ENCODE assay signal across 26 cellular contexts in the genomic region with DNA sequence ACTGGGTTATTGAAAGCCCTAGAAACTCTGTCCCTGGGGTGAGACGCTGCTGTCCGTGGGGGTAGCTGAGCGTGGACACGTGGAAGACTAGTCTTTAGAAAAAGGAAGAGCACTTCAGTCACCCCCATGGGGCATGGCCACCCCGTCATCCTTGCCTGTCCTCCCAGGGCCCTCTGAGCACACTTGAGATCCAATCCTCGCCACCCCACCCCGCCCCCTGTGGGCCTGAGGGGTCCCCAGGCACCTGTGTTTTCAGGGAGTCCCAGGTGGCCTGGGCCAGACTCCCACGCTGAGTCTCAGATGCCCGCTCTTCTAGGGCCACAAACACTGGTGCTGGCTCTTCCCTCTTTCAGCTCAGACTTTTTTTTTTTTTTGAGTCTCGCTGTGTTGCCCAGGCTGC. TPM values are rescaled to one million over a fixed set of nuclear protein-coding genes. Genes with fewer than 3 reads are reported as not detected.
DNase-seq lines count a peak whose midpoint lies in the region; ATAC-seq and TF ChIP-seq lines count a peak whose summit lies in the region.
"Had no signal": no experiment of that assay in that cellular context is flagged by ENCODE, and none has a peak within 500 bp of the region (broad histone marks: within the 10 kb centered on the region; RNA-seq: fewer than 3 reads in every experiment).

No MANE protein-coding gene starts in this region.

- no peak overlapping the region for H3K27ac ChIP-seq in vagina
- H3K27ac ChIP-seq: left ventricle myocardium inferior, SJSA1, uterus had no signal

- H3K4me3 Mint-ChIP-seq in activated T-helper 17 cell treated with anti-CD3 and anti-CD28 coated beads, Interleukin-2, amount 50 U/mL, for 72 hours = peak overlapping the region; percentile 57
- H3K4me3 Mint-ChIP-seq in naive B cell = peak overlapping the region; percentile 36 to 87 (median 80)
- H3K4me3 Mint-ChIP-seq in activated T-helper 2 cell treated with anti-CD3 and anti-CD28 coated beads, Interferon-gamma antibody, Interleukin-2, Interleukin-4, amounts not matched to agents 10 μg/mL and 5 μg/mL and 100 μg/mL, durations not matched to agents 14 hours and 24 hours and 36 hours (ENCODE audit: low read depth) = no peak overlapping the region

- peak overlapping the region; percentile 38 for H3K27ac Mint-ChIP-seq in activated T-helper 17 cell treated with anti-CD3 and anti-CD28 coated beads, Interleukin-2, amount 50 U/mL, for 72 hours
- peak overlapping the region in 3 of 6 donors; percentile 15 to 64 (median 20) for H3K27ac Mint-ChIP-seq in naive B cell
- H3K27ac Mint-ChIP-seq in activated T-helper 2 cell treated with anti-CD3 and anti-CD28 coated beads, Interferon-gamma antibody, Interleukin-2, Interleukin-4, amounts not matched to agents 10 μg/mL and 5 μg/mL and 100 μg/mL, durations not matched to agents 14 hours and 24 hours and 36 hours = no peak overlapping the region

- in situ Hi-C loops in HAP-1 (cut with MboI; ENCODE audit: low sequenced_read_pairs) = no loop called here

- TF ChIP-seq CTCF in vagina (IDR thresholded peaks at IDR 0.05) = no peak

- DNase-seq in Right ventricle myocardium inferior (ENCODE audit: missing footprints) (peak; percentile 2), left cardiac atrium (no peak), naive B cell (no peak), vagina (ENCODE audit: extremely low spot score in 2 of 2) (no peak), HAP-1 (ENCODE audit: low spot score in 2 of 2) (no peak), cerebellum (ENCODE audit: low spot score) (no peak)
- no peak for DNase-seq in activated T-helper 2 cell treated with anti-CD3 and anti-CD28 coated beads, Interferon-gamma antibody, Interleukin-2, Interleukin-4, amounts not matched to agents 10 μg/mL and 5 μg/mL and 100 μg/mL, durations not matched to agents 14 hours and 24 hours and 36 hours (ENCODE audit: low spot score)
- DNase-seq: activated naive CD4-positive, alpha-beta T cell treated with anti-CD3 and anti-CD28 coated beads, Interleukin-2, amount 50 U/mL, for 16 hours; cortex of kidney; glutamatergic neuron; left ventricle myocardium inferior; NCI-H1092; NCI-H2081; NCI-H446; nucleus accumbens; PC-3; stimulated activated CD4-positive, alpha-beta T cell treated with anti-CD3 and anti-CD28 coated beads, Interleukin-4, amount 100 ng/mL, for 4 hours; T-helper 2 cell; uterus had no signal

- H3K27me3 Mint-ChIP-seq in activated T-helper 17 cell treated with anti-CD3 and anti-CD28 coated beads, Interleukin-2, amount 50 U/mL, for 72 hours = no peaks in the 10 kb centered on the region
- H3K27me3 Mint-ChIP-seq in naive B cell = peaks cover 0 to 16% (median 9%) of the 10 kb centered on the region in 3 donors
- peaks cover 21% of the 10 kb centered on the region for H3K27me3 Mint-ChIP-seq in activated T-helper 2 cell treated with anti-CD3 and anti-CD28 coated beads, Interferon-gamma antibody, Interleukin-2, Interleukin-4, amounts not matched to agents 10 μg/mL and 5 μg/mL and 100 μg/mL, durations not matched to agents 14 hours and 24 hours and 36 hours (ENCODE audit: low read depth)

- H3K36me3 ChIP-seq in vagina = no peaks in the 10 kb centered on the region
- H3K36me3 ChIP-seq in HAP-1 (replicated peaks) = peaks cover 13% of the 10 kb centered on the region
- H3K36me3 ChIP-seq: left ventricle myocardium inferior, SJSA1, uterus had no signal

- no peak overlapping the region for H3K4me3 ChIP-seq in vagina
- no peak overlapping the region for H3K4me3 ChIP-seq in HAP-1
- H3K4me3 ChIP-seq: left ventricle myocardium inferior, SJSA1, smooth muscle cell, uterus had no signal

- H3K36me3 Mint-ChIP-seq in activated T-helper 17 cell treated with anti-CD3 and anti-CD28 coated beads, Interleukin-2, amount 50 U/mL, for 72 hours (ENCODE audit: low read depth) = peaks cover 19% of the 10 kb centered on the region
- H3K36me3 Mint-ChIP-seq in naive B cell = no peaks in the 10 kb centered on the region
- no peaks in the 10 kb centered on the region for H3K36me3 Mint-ChIP-seq in activated T-helper 2 cell treated with anti-CD3 and anti-CD28 coated beads, Interferon-gamma antibody, Interleukin-2, Interleukin-4, amounts not matched to agents 10 μg/mL and 5 μg/mL and 100 μg/mL, durations not matched to agents 14 hours and 24 hours and 36 hours (ENCODE audit: low read depth)

- ATAC-seq in Right ventricle myocardium inferior (no peak), left cardiac atrium (no peak), naive B cell (ENCODE audit: low read depth in 2 of 2) (no peak)
- ATAC-seq in activated T-helper 17 cell treated with anti-CD3 and anti-CD28 coated beads, Interleukin-2, amount 50 U/mL, for 72 hours (replicated peaks) = no peak
- ATAC-seq: PC-3 had no signal

- no peak for TF ChIP-seq POLR2A in vagina (IDR thresholded peaks at IDR 0.05)

- H3K4me1 Mint-ChIP-seq in activated T-helper 17 cell treated with anti-CD3 and anti-CD28 coated beads, Interleukin-2, amount 50 U/mL, for 72 hours = peaks cover 6% of the 10 kb centered on the region
- peaks cover 23 to 40% (median 24%) of the 10 kb centered on the region in 3 donors for H3K4me1 Mint-ChIP-seq in naive B cell
- peaks cover 6% of the 10 kb centered on the region for H3K4me1 Mint-ChIP-seq in activated T-helper 2 cell treated with anti-CD3 and anti-CD28 coated beads, Interferon-gamma antibody, Interleukin-2, Interleukin-4, amounts not matched to agents 10 μg/mL and 5 μg/mL and 100 μg/mL, durations not matched to agents 14 hours and 24 hours and 36 hours (ENCODE audit: low read depth)

- no peaks in the 10 kb centered on the region for H3K9me3 ChIP-seq in vagina
- no peaks in the 10 kb centered on the region for H3K9me3 ChIP-seq in HAP-1
- H3K9me3 ChIP-seq: left ventricle myocardium inferior, uterus had no signal

- no peaks in the 10 kb centered on the region for H3K9me3 Mint-ChIP-seq in activated T-helper 17 cell treated with anti-CD3 and anti-CD28 coated beads, Interleukin-2, amount 50 U/mL, for 72 hours
- H3K9me3 Mint-ChIP-seq in naive B cell = no peaks in the 10 kb centered on the region
- H3K9me3 Mint-ChIP-seq in activated T-helper 2 cell treated with anti-CD3 and anti-CD28 coated beads, Interferon-gamma antibody, Interleukin-2, Interleukin-4, amounts not matched to agents 10 μg/mL and 5 μg/mL and 100 μg/mL, durations not matched to agents 14 hours and 24 hours and 36 hours = no peaks in the 10 kb centered on the region

- peaks cover 25% of the 10 kb centered on the region for H3K4me1 ChIP-seq in vagina
- H3K4me1 ChIP-seq in HAP-1 = peaks cover 8% of the 10 kb centered on the region; the same call in 1 of the 2 replicates

- no peaks in the 10 kb centered on the region for H3K27me3 ChIP-seq in vagina
- no peaks in the 10 kb centered on the region for H3K27me3 ChIP-seq in HAP-1 (ENCODE audit: low read depth)

- intact Hi-C loops in Right ventricle myocardium inferior (cut with DNase I) (no loop called here), left cardiac atrium (cut with DNase I) (no loop called here), vagina (cut with DNase I) (no loop called here)
- intact Hi-C loops in activated T-helper 2 cell treated with anti-CD3 and anti-CD28 coated beads, Interferon-gamma antibody, Interleukin-2, Interleukin-4, amounts not matched to agents 10 μg/mL and 5 μg/mL and 100 μg/mL, durations not matched to agents 14 hours and 24 hours and 36 hours (cut with micrococcal nuclease) = no loop called here

RNA-seq across cellular contexts. Expression of a gene that starts 2.5 kb away (rescaled TPM):
- total RNA-seq in Right ventricle myocardium inferior (16.4 TPM), left cardiac atrium (10 to 100 TPM; 12.4 to 20.7 TPM), vagina (17.9 TPM), cerebellum (30.8 TPM)
- 10 to 100 TPM; 12.2 to 24.7 TPM for total RNA-seq in activated T-helper 17 cell treated with anti-CD3 and anti-CD28 coated beads, Interleukin-2, amount 50 U/mL, for 72 hours
- 10 to 100 TPM in 2 of 6 donors, 1 to 10 TPM in 4; 5.7 to 12.4 (median 9.3) TPM for polyA plus RNA-seq in naive B cell (ENCODE audit: low read depth in 6 of 6)
- 3.6 and 4.5 TPM in 2 replicates for total RNA-seq in activated T-helper 2 cell treated with anti-CD3 and anti-CD28 coated beads, Interferon-gamma antibody, Interleukin-2, Interleukin-4, amounts not matched to agents 10 μg/mL and 5 μg/mL and 100 μg/mL, durations not matched to agents 14 hours and 24 hours and 36 hours
- total RNA-seq: HT1080 had no signal

RNA-seq across cellular contexts. Expression of a gene that starts 33.6 kb away (rescaled TPM):
- total RNA-seq in Right ventricle myocardium inferior = 0.49 TPM
- total RNA-seq in left cardiac atrium = under 1 TPM in 1 of 2 donors, not detected in 1; 0.29 TPM
- total RNA-seq in activated T-helper 17 cell treated with anti-CD3 and anti-CD28 coated beads, Interleukin-2, amount 50 U/mL, for 72 hours = not detected
- not detected for polyA plus RNA-seq in naive B cell (ENCODE audit: low read depth in 6 of 6)
- not detected in 2 replicates for total RNA-seq in activated T-helper 2 cell treated with anti-CD3 and anti-CD28 coated beads, Interferon-gamma antibody, Interleukin-2, Interleukin-4, amounts not matched to agents 10 μg/mL and 5 μg/mL and 100 μg/mL, durations not matched to agents 14 hours and 24 hours and 36 hours
- not detected for total RNA-seq in vagina
- 2.9 TPM for total RNA-seq in cerebellum
- total RNA-seq: HT1080, PC-3, renal cortical epithelial cell, SJSA1, smooth muscle cell had no signal
- polyA plus RNA-seq: smooth muscle cell had no signal

RNA-seq across cellular contexts. Expression of a gene that starts 49.2 kb away (rescaled TPM):
- total RNA-seq in Right ventricle myocardium inferior = not detected
- total RNA-seq in left cardiac atrium = not detected
- not detected for total RNA-seq in activated T-helper 17 cell treated with anti-CD3 and anti-CD28 coated beads, Interleukin-2, amount 50 U/mL, for 72 hours
- polyA plus RNA-seq in naive B cell (ENCODE audit: low read depth in 6 of 6) = not detected
- not detected in 2 replicates for total RNA-seq in activated T-helper 2 cell treated with anti-CD3 and anti-CD28 coated beads, Interferon-gamma antibody, Interleukin-2, Interleukin-4, amounts not matched to agents 10 μg/mL and 5 μg/mL and 100 μg/mL, durations not matched to agents 14 hours and 24 hours and 36 hours
- total RNA-seq in vagina = not detected
- total RNA-seq in cerebellum = 0.36 TPM
- total RNA-seq: H4, HT1080, left ventricle myocardium inferior, mucosa of gallbladder, PC-3, renal cortical epithelial cell, SJSA1, smooth muscle cell had no signal
- polyA plus RNA-seq: smooth muscle cell had no signal
